ENCODE assay signal across 13 cellular contexts in genomic region chr4:83207497-83208105, GRCh38.
A peak's percentile ranks its signal among the peaks of the same experiment; 100 is the strongest.
DNase-seq lines count a peak whose midpoint lies in the region; ATAC-seq, FAIRE-seq and TF ChIP-seq lines count a peak whose summit lies in the region.
"Had no signal": no experiment of that assay in that cellular context is flagged by ENCODE, and none has a peak within 500 bp of the region (broad histone marks: within the 10 kb centered on the region; RNA-seq: fewer than 3 reads in every experiment).

No MANE protein-coding gene starts in this region.

- FAIRE-seq in pancreas (lab: Jason Lieb, UNC), result peak; percentile 43

- H2AFZ ChIP-seq in MM.1S (ENCODE audit: low read length), result no peak overlapping the region

- no peaks in the 10 kb centered on the region for H3K79me2 ChIP-seq in MM.1S (ENCODE audit: low read length)

- H3K4me1 ChIP-seq in pancreas (no peaks in the 10 kb centered on the region), MM.1S (ENCODE audit: low read length) (peaks cover 29% of the 10 kb centered on the region)

- no peak overlapping the region for H3K4me2 ChIP-seq in MM.1S (ENCODE audit: low read depth, low read length)

- H3K36me3 ChIP-seq in pancreas, result no peaks in the 10 kb centered on the region
- H3K36me3 ChIP-seq in MM.1S (replicated peaks; ENCODE audit: insufficient read depth, low read length), result no peaks in the 10 kb centered on the region

- WGBS in pancreas, 2 donors, result 66 to 71% methylated on average over 6 of the region's 6 CpGs

- TF ChIP-seq CTCF in pancreas (IDR thresholded peaks at IDR 0.05), result no peak
- no peak for TF ChIP-seq CTCF in MM.1S (IDR thresholded peaks at IDR 0.05; ENCODE audit: low read length)

- DNase-seq in ELR (ENCODE audit: low read depth), result peak; percentile 68
- DNase-seq in RPMI7951 (ENCODE audit: low read depth), result peak; percentile 87
- peak; percentile 52 for DNase-seq in fibroblast of peridontal ligament (ENCODE audit: extremely low read depth)
- DNase-seq in pancreas, result no peak
- no peak for DNase-seq in activated CD4-positive, alpha-beta T cell treated with anti-CD3 and anti-CD28 coated beads, Interleukin-2, amount 50 U/mL, for 1 hour
- no peak for DNase-seq in SHP77 treated with DMSO at 0.1 percent for 48 hours (lab: John Stamatoyannopoulos, UW)
- DNase-seq in MM.1S, result no peak
- DNase-seq: activated CD4-positive, CD25-positive, alpha-beta regulatory T cell treated with anti-CD3 and anti-CD28 coated beads, Interleukin-2, amount 50 U/mL, for 72 hours; DMS53; GOT3; left ventricle myocardium superior; NCI-H1417 treated with DMSO at 0.1 percent for 48 hours had no signal

- ATAC-seq in pancreas (no peak), GM18511 (IDR thresholded peaks at IDR 0.05; ENCODE audit: unreplicated experiment) (no peak)
- ATAC-seq: left ventricle myocardium superior had no signal

- no peaks in the 10 kb centered on the region for H4K20me1 ChIP-seq in MM.1S (ENCODE audit: insufficient read depth, low read length)

- no peaks in the 10 kb centered on the region for H3K9me2 ChIP-seq in MM.1S (replicated peaks; ENCODE audit: insufficient read depth, low read length)

- no peak overlapping the region for H3K9ac ChIP-seq in MM.1S (ENCODE audit: low read length)

- H3K9me3 ChIP-seq in pancreas, result no peaks in the 10 kb centered on the region
- H3K9me3 ChIP-seq in MM.1S (replicated peaks; ENCODE audit: insufficient read depth, low read length), result no peaks in the 10 kb centered on the region

- no peaks in the 10 kb centered on the region for H3K27me3 ChIP-seq in pancreas
- no peaks in the 10 kb centered on the region for H3K27me3 ChIP-seq in MM.1S (replicated peaks; ENCODE audit: insufficient read depth, low read length)

- intact Hi-C loops in pancreas (cut with DNase I), result no loop called here

- H3K27ac ChIP-seq in pancreas (no peak overlapping the region), MM.1S (ENCODE audit: low read length) (no peak overlapping the region)

- H3F3A ChIP-seq in MM.1S (ENCODE audit: insufficient read depth, low read length), result peaks cover 11% of the 10 kb centered on the region

- H3K4me3 ChIP-seq in pancreas, result no peak overlapping the region
- no peak overlapping the region for H3K4me3 ChIP-seq in MM.1S (ENCODE audit: low read length)

Comparison
In these comparisons a context has a peak if more than half of its experiments do, and no peak if none do; other contexts are left out.
1. DNase-seq: peak in ELR (single experiment), RPMI7951 (single experiment) and fibroblast of peridontal ligament (single experiment); none in pancreas (0 of 6), activated CD4-positive, alpha-beta T cell treated with anti-CD3 and anti-CD28 coated beads, Interleukin-2, amount 50 U/mL, for 1 hour (single experiment), SHP77 treated with DMSO at 0.1 percent for 48 hours (single experiment) and MM.1S (single experiment).